ENCODE assay signal across 16 cellular contexts in the genomic region with DNA sequence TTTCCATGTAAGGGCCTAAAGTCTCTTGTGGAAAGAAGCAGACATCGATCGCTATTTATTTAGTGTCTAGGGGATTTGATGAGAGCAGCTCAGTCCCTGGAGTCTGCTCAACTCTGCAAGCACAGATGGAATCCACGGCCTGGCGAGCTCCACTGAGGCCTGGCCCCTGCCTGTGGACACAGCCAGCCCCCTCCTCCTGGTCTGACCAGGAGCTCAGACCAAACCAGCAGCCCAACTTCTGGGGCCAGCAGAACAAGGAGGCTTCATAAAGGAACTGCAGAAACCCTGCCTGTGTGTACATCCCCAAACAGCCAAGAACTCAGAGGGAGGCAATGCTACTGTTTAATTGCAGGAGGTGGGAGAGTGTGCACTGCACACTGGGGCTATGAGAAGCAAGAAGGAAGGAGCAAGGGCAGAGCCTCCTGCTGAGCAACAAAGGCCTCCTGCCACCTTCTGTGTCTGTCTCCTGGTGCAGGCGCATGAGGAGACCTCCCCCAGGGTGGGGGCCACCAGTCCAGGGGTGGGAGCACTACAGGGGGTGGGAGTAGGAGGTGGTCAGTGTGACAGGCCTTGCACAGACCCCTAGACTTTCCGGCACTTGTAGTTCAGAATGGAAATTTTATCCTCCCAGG. TPM values are rescaled to one million over a fixed set of nuclear protein-coding genes. Genes with fewer than 3 reads are reported as not detected.
"Had no signal": no experiment of that assay in that cellular context is flagged by ENCODE, and none has a peak within 500 bp of the region (broad histone marks: within the 10 kb centered on the region; RNA-seq: fewer than 3 reads in every experiment).

No MANE protein-coding gene starts in this region.

- H3K4me1 ChIP-seq: adrenal gland, breast epithelium, Peyer's patch, SJCRH30 had no signal

- H3K27ac ChIP-seq: adrenal gland, breast epithelium, RWPE1, SJCRH30, WERI-Rb-1 had no signal

- H3K9ac ChIP-seq: SK-N-SH had no signal

- H3K27me3 ChIP-seq: Peyer's patch had no signal

- H3K9me3 ChIP-seq: adrenal gland, breast epithelium, Peyer's patch, SJCRH30, SK-N-SH had no signal

- H3K4me2 ChIP-seq: SK-N-SH had no signal

- H3K4me3 ChIP-seq: adrenal gland, breast epithelium, Peyer's patch, SJCRH30 had no signal

- H3K36me3 ChIP-seq: adrenal gland, breast epithelium, Peyer's patch, SJCRH30, WERI-Rb-1 had no signal

- ATAC-seq: activated T-helper 17 cell treated with anti-CD3 and anti-CD28 coated beads, Interleukin-2, amount 50 U/mL, for 72 hours had no signal

RNA-seq across cellular contexts. Expression of gene CST5, which starts 3.8 kb away (rescaled TPM):
- total RNA-seq: activated CD4-positive, alpha-beta memory T cell treated with anti-CD3 and anti-CD28 coated beads, Interleukin-2, amount 10 ng/mL, durations not matched to agents 7 days and 5 days; activated CD4-positive, alpha-beta T cell treated with anti-CD3 and anti-CD28 coated beads for 36 hours; activated CD8-positive, alpha-beta memory T cell treated with anti-CD3 and anti-CD28 coated beads for 36 hours; activated naive CD8-positive, alpha-beta T cell treated with anti-CD3 and anti-CD28 coated beads, Interleukin-2, amount 10 ng/mL, durations not matched to agents 7 days and 5 days; activated T-helper 17 cell treated with anti-CD3 and anti-CD28 coated beads, Interleukin-2, amount 50 U/mL, for 72 hours; breast epithelium; cerebellum; MCF 10A; Peyer's patch; Right ventricle myocardium superior; SJCRH30; T-helper 1 cell treated with Interleukin-12 subunit alpha and Interleukin-12 subunit beta and Interleukin-4 antibody, amounts not matched to agents 30 ng/mL and 1 ng/mL, for 36 hours had no signal

RNA-seq across cellular contexts. Expression of gene CST2, which starts 49.2 kb away (rescaled TPM):
- total RNA-seq: activated CD4-positive, alpha-beta memory T cell treated with anti-CD3 and anti-CD28 coated beads, Interleukin-2, amount 10 ng/mL, durations not matched to agents 7 days and 5 days; activated CD4-positive, alpha-beta T cell treated with anti-CD3 and anti-CD28 coated beads for 36 hours; activated CD8-positive, alpha-beta memory T cell treated with anti-CD3 and anti-CD28 coated beads for 36 hours; activated naive CD8-positive, alpha-beta T cell treated with anti-CD3 and anti-CD28 coated beads, Interleukin-2, amount 10 ng/mL, durations not matched to agents 7 days and 5 days; activated T-helper 17 cell treated with anti-CD3 and anti-CD28 coated beads, Interleukin-2, amount 50 U/mL, for 72 hours; breast epithelium; cerebellum; MCF 10A; Peyer's patch; Right ventricle myocardium superior; SJCRH30; T-helper 1 cell treated with Interleukin-12 subunit alpha and Interleukin-12 subunit beta and Interleukin-4 antibody, amounts not matched to agents 30 ng/mL and 1 ng/mL, for 36 hours had no signal
